In the genomic region with DNA sequence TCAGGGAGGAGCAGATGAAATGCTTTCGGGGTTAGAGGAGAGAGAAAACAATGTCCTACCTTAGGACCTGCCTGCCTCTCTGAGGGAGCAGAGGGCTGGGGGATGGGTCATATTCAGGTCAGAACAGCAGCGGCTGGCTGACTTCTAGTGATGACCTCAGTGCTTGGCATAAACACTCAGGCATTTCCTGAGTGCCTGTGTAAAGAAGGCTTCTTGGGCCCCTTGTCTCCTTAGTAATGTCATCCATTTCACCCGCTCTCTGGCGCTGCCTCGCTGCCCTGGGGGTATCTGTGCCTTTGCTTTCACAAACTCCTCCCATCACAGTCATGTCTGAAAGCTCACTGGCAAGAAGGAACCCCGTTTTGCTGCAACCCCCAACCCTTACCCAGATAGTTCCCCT, we compare ENCODE assay signal across 7 cellular contexts.
DNase-seq lines count a peak whose midpoint lies in the region; ATAC-seq and TF ChIP-seq lines count a peak whose summit lies in the region.

No MANE protein-coding gene starts in this region.

- no peaks in the 10 kb centered on the region for H3K27me3 Mint-ChIP-seq in type B pancreatic cell
- H3K27me3 Mint-ChIP-seq in activated CD8-positive, alpha-beta T cell treated with anti-CD3 and anti-CD28 coated beads, Interleukin-2, amount 10 ng/mL, durations not matched to agents 7 days and 5 days (ENCODE audit: low read depth): peaks cover 4% of the 10 kb centered on the region

- H3K36me3 Mint-ChIP-seq in type B pancreatic cell: no peaks in the 10 kb centered on the region
- no peaks in the 10 kb centered on the region for H3K36me3 Mint-ChIP-seq in activated CD8-positive, alpha-beta T cell treated with anti-CD3 and anti-CD28 coated beads, Interleukin-2, amount 10 ng/mL, durations not matched to agents 7 days and 5 days (ENCODE audit: low read depth)

- DNase-seq in HS-5 (ENCODE audit: low read depth) (peak; percentile 85), iPS DF 4.7 (ENCODE audit: extremely low read depth, low spot score) (peak; percentile 25), type B pancreatic cell (ENCODE audit: extremely low spot score, unreplicated experiment) (peak; percentile 77)
- no peak for DNase-seq in activated CD8-positive, alpha-beta T cell treated with anti-CD3 and anti-CD28 coated beads, Interleukin-2, amount 10 ng/mL, durations not matched to agents 7 days and 5 days

- TF ChIP-seq CTCF in VCaP (conservative IDR thresholded peaks at IDR 0.05) (no peak), type B pancreatic cell (conservative IDR thresholded peaks at IDR 0.05) (no peak)

- ATAC-seq in GM18907 (IDR thresholded peaks at IDR 0.05; ENCODE audit: unreplicated experiment) (no peak), GM21529 (IDR thresholded peaks at IDR 0.05; ENCODE audit: unreplicated experiment) (no peak)
- ATAC-seq in activated CD8-positive, alpha-beta T cell treated with anti-CD3 and anti-CD28 coated beads, Interleukin-2, amount 10 ng/mL, durations not matched to agents 7 days and 5 days: no peak

- H3K4me1 Mint-ChIP-seq in type B pancreatic cell (ENCODE audit: unreplicated experiment): peaks cover 23% of the 10 kb centered on the region
- H3K4me1 Mint-ChIP-seq in activated CD8-positive, alpha-beta T cell treated with anti-CD3 and anti-CD28 coated beads, Interleukin-2, amount 10 ng/mL, durations not matched to agents 7 days and 5 days (ENCODE audit: low read depth): no peaks in the 10 kb centered on the region

- H3K4me3 Mint-ChIP-seq in type B pancreatic cell: peak overlapping the region; percentile 75
- no peak overlapping the region for H3K4me3 Mint-ChIP-seq in activated CD8-positive, alpha-beta T cell treated with anti-CD3 and anti-CD28 coated beads, Interleukin-2, amount 10 ng/mL, durations not matched to agents 7 days and 5 days

- POLR2A ChIA-PET in activated CD8-positive, alpha-beta T cell treated with anti-CD3 and anti-CD28 coated beads, Interleukin-2, amount 10 ng/mL, durations not matched to agents 7 days and 5 days (lab: Charles Lee): no interaction called here

- H3K9me3 Mint-ChIP-seq in type B pancreatic cell: no peaks in the 10 kb centered on the region
- no peaks in the 10 kb centered on the region for H3K9me3 Mint-ChIP-seq in activated CD8-positive, alpha-beta T cell treated with anti-CD3 and anti-CD28 coated beads, Interleukin-2, amount 10 ng/mL, durations not matched to agents 7 days and 5 days (ENCODE audit: insufficient read depth)

- H3K27ac Mint-ChIP-seq in type B pancreatic cell: peak overlapping the region; percentile 89
- no peak overlapping the region for H3K27ac Mint-ChIP-seq in activated CD8-positive, alpha-beta T cell treated with anti-CD3 and anti-CD28 coated beads, Interleukin-2, amount 10 ng/mL, durations not matched to agents 7 days and 5 days

- CTCF ChIA-PET in activated CD8-positive, alpha-beta T cell treated with anti-CD3 and anti-CD28 coated beads, Interleukin-2, amount 10 ng/mL, durations not matched to agents 7 days and 5 days (lab: Charles Lee): interaction anchor here (0.7 kb wide), 1 partner anchor 229 kb away, joined by 3 read pairs; no protein-coding TSS in a partner anchor

- H3K27ac ChIP-seq in VCaP: peak overlapping the region; percentile 56
